Comparison of ENCODE assay signal across 8 cellular contexts in genomic region chr13:24161980-24162517, GRCh38. TPM values are rescaled to one million over a fixed set of nuclear protein-coding genes. Genes with fewer than 3 reads are reported as not detected.
DNase-seq lines count a peak whose midpoint lies in the region; ATAC-seq and TF ChIP-seq lines count a peak whose summit lies in the region.

No MANE protein-coding gene starts in this region.

- H3K36me3 ChIP-seq in mucosa of descending colon (ENCODE audit: low read depth): no peaks in the 10 kb centered on the region

- peaks cover 11% of the 10 kb centered on the region for H3K27me3 Mint-ChIP-seq in stimulated activated naive CD8-positive, alpha-beta T cell treated with anti-CD3 and anti-CD28 coated beads, Interleukin-15, Interleukin-2, amounts not matched to agents 100 ng/mL and 50 ng/mL, for 24 hours

- no peaks in the 10 kb centered on the region for H3K9me3 ChIP-seq in mucosa of descending colon

- H3K4me1 Mint-ChIP-seq in stimulated activated naive CD8-positive, alpha-beta T cell treated with anti-CD3 and anti-CD28 coated beads, Interleukin-15, Interleukin-2, amounts not matched to agents 100 ng/mL and 50 ng/mL, for 24 hours (ENCODE audit: low read depth): peaks cover 15% of the 10 kb centered on the region

- H3K36me3 Mint-ChIP-seq in stimulated activated naive CD8-positive, alpha-beta T cell treated with anti-CD3 and anti-CD28 coated beads, Interleukin-15, Interleukin-2, amounts not matched to agents 100 ng/mL and 50 ng/mL, for 24 hours (ENCODE audit: low read depth): peaks cover 18% of the 10 kb centered on the region

- no peak for DNase-seq in stimulated activated naive CD8-positive, alpha-beta T cell treated with anti-CD3 and anti-CD28 coated beads, Interleukin-15, Interleukin-2, amounts not matched to agents 100 U/mL and 50 U/mL, for 24 hours
- peak in 10 of 61 donors; percentile 20 to 71 (median 34) for DNase-seq in caudate nucleus (lab: John Stamatoyannopoulos, UW)
- DNase-seq in mucosa of descending colon: peak; percentile 82 to 83 (median 83)
- DNase-seq in mesenteric fat pad (ENCODE audit: low spot score): no peak
- DNase-seq in NCI-H1417 treated with DMSO at 0.1 percent for 48 hours (lab: John Stamatoyannopoulos, UW): no peak

- H3K4me3 ChIP-seq in mucosa of descending colon: no peak overlapping the region

- no peak for ATAC-seq in stimulated activated naive CD8-positive, alpha-beta T cell treated with anti-CD3 and anti-CD28 coated beads, Interleukin-15, Interleukin-2, amounts not matched to agents 100 U/mL and 50 U/mL, for 24 hours
- ATAC-seq in mucosa of descending colon (peak; percentile 74), GM19035 (IDR thresholded peaks at IDR 0.05; ENCODE audit: unreplicated experiment) (no peak), HG03571 (IDR thresholded peaks at IDR 0.05; ENCODE audit: unreplicated experiment) (no peak)

- intact Hi-C loops in mucosa of descending colon (cut with DNase I, micrococcal nuclease): no loop called here

- H3K27ac Mint-ChIP-seq in stimulated activated naive CD8-positive, alpha-beta T cell treated with anti-CD3 and anti-CD28 coated beads, Interleukin-15, Interleukin-2, amounts not matched to agents 100 ng/mL and 50 ng/mL, for 24 hours: peak overlapping the region; percentile 49

- peak overlapping the region; percentile 89 for H3K4me3 Mint-ChIP-seq in stimulated activated naive CD8-positive, alpha-beta T cell treated with anti-CD3 and anti-CD28 coated beads, Interleukin-15, Interleukin-2, amounts not matched to agents 100 ng/mL and 50 ng/mL, for 24 hours

- H3K9me3 Mint-ChIP-seq in stimulated activated naive CD8-positive, alpha-beta T cell treated with anti-CD3 and anti-CD28 coated beads, Interleukin-15, Interleukin-2, amounts not matched to agents 100 ng/mL and 50 ng/mL, for 24 hours: no peaks in the 10 kb centered on the region

- no peak for TF ChIP-seq CTCF in mucosa of descending colon (IDR thresholded peaks at IDR 0.05)

- peaks cover 12% of the 10 kb centered on the region for H3K4me1 ChIP-seq in mucosa of descending colon (ENCODE audit: low read depth)

- peak overlapping the region; percentile 62 for H3K27ac ChIP-seq in caudate nucleus (ENCODE audit: low read depth, low read length)

RNA-seq across cellular contexts. Expression of gene SPATA13, which starts 1.5 kb away (rescaled TPM):
- total RNA-seq in mucosa of descending colon (10 to 100 TPM; 35.2 to 59.5 (median 35.6) TPM), mesenteric fat pad (11.6 TPM)

Comparison
In these comparisons a context has a peak if more than half of its experiments do, and no peak if none do; other contexts are left out.
1. DNase-seq: peak in mucosa of descending colon (3 of 3); none in stimulated activated naive CD8-positive, alpha-beta T cell treated with anti-CD3 and anti-CD28 coated beads, Interleukin-15, Interleukin-2, amounts not matched to agents 100 U/mL and 50 U/mL, for 24 hours (single experiment), mesenteric fat pad (single experiment) and NCI-H1417 treated with DMSO at 0.1 percent for 48 hours (single experiment).